Comparison of ENCODE assay signal across 2 cellular contexts in the genomic region with DNA sequence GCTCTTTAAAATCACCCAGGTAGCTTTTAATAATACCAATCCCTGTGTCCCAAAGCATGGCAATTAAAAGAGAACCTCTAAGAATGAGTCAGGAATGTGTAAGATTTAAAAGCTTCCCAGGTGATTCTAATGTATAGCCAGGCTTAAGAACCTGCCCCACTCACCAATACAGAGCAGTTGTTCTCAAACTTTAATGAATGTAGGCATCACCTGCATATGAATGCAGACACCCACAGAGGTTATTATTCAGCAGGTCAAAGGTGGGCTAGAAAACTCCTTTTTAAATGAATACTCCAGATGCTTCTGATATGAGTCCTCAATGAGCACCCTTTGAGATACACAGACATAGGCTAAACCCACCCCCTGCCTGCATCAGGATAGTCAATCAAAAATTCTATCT.
TF ChIP-seq lines count a peak whose summit lies in the region.

No MANE protein-coding gene starts in this region.

TF ChIP-seq in GM23338, 12 proteins besides CTCF, POLR2A, EP300 and RAD21 (continued from another document):
- TF ChIP-seq STAT1 (IDR thresholded peaks at IDR 0.05; ENCODE audit: unreplicated experiment) (no peak), EZH2 (IDR thresholded peaks at IDR 0.05; ENCODE audit: low read depth, unreplicated experiment) (no peak), EZH2phosphoT487 (IDR thresholded peaks at IDR 0.05; ENCODE audit: unreplicated experiment) (no peak), POLR2AphosphoS5 (IDR thresholded peaks at IDR 0.05; ENCODE audit: low read depth) (no peak), ZNF331 (CRISPR knock-in tag; IDR thresholded peaks at IDR 0.05; ENCODE audit: low read depth) (no peak), ZNF114 (CRISPR knock-in tag; IDR thresholded peaks at IDR 0.05) (no peak), JUNB (IDR thresholded peaks at IDR 0.05; ENCODE audit: unreplicated experiment) (no peak), CREB1 (CRISPR knock-in tag; IDR thresholded peaks at IDR 0.05; ENCODE audit: low read depth) (0 out of 2 replicates have a peak, but pooled peaks have one; percentile 20), NANOG (IDR thresholded peaks at IDR 0.05; ENCODE audit: borderline replicate concordance) (peak; percentile 80; the same call in 1 of the 2 replicates)
- TF ChIP-seq, protein P1, sequence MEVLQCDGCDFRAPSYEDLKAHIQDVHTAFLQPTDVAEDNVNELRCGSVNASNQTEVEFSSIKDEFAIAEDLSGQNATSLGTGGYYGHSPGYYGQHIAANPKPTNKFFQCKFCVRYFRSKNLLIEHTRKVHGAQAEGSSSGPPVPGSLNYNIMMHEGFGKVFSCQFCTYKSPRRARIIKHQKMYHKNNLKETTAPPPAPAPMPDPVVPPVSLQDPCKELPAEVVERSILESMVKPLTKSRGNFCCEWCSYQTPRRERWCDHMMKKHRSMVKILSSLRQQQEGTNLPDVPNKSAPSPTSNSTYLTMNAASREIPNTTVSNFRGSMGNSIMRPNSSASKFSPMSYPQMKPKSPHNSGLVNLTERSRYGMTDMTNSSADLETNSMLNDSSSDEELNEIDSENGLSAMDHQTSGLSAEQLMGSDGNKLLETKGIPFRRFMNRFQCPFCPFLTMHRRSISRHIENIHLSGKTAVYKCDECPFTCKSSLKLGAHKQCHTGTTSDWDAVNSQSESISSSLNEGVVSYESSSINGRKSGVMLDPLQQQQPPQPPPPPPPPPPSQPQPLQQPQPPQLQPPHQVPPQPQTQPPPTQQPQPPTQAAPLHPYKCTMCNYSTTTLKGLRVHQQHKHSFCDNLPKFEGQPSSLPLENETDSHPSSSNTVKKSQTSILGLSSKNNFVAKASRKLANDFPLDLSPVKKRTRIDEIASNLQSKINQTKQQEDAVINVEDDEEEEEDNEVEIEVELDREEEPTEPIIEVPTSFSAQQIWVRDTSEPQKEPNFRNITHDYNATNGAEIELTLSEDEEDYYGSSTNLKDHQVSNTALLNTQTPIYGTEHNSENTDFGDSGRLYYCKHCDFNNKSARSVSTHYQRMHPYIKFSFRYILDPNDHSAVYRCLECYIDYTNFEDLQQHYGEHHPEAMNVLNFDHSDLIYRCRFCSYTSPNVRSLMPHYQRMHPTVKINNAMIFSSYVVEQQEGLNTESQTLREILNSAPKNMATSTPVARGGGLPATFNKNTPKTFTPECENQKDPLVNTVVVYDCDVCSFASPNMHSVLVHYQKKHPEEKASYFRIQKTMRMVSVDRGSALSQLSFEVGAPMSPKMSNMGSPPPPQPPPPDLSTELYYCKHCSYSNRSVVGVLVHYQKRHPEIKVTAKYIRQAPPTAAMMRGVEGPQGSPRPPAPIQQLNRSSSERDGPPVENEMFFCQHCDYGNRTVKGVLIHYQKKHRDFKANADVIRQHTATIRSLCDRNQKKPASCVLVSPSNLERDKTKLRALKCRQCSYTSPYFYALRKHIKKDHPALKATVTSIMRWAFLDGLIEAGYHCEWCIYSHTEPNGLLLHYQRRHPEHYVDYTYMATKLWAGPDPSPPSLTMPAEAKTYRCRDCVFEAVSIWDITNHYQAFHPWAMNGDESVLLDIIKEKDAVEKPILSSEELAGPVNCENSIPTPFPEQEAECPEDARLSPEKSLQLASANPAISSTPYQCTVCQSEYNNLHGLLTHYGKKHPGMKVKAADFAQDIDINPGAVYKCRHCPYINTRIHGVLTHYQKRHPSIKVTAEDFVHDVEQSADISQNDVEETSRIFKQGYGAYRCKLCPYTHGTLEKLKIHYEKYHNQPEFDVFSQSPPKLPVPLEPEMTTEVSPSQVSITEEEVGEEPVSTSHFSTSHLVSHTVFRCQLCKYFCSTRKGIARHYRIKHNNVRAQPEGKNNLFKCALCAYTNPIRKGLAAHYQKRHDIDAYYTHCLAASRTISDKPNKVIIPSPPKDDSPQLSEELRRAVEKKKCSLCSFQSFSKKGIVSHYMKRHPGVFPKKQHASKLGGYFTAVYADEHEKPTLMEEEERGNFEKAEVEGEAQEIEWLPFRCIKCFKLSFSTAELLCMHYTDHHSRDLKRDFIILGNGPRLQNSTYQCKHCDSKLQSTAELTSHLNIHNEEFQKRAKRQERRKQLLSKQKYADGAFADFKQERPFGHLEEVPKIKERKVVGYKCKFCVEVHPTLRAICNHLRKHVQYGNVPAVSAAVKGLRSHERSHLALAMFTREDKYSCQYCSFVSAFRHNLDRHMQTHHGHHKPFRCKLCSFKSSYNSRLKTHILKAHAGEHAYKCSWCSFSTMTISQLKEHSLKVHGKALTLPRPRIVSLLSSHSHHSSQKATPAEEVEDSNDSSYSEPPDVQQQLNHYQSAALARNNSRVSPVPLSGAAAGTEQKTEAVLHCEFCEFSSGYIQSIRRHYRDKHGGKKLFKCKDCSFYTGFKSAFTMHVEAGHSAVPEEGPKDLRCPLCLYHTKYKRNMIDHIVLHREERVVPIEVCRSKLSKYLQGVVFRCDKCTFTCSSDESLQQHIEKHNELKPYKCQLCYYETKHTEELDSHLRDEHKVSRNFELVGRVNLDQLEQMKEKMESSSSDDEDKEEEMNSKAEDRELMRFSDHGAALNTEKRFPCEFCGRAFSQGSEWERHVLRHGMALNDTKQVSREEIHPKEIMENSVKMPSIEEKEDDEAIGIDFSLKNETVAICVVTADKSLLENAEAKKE (CRISPR knock-in tag; IDR thresholded peaks at IDR 0.05), result no peak; the same call in 1 of the 2 replicates
- TF ChIP-seq, protein P2, sequence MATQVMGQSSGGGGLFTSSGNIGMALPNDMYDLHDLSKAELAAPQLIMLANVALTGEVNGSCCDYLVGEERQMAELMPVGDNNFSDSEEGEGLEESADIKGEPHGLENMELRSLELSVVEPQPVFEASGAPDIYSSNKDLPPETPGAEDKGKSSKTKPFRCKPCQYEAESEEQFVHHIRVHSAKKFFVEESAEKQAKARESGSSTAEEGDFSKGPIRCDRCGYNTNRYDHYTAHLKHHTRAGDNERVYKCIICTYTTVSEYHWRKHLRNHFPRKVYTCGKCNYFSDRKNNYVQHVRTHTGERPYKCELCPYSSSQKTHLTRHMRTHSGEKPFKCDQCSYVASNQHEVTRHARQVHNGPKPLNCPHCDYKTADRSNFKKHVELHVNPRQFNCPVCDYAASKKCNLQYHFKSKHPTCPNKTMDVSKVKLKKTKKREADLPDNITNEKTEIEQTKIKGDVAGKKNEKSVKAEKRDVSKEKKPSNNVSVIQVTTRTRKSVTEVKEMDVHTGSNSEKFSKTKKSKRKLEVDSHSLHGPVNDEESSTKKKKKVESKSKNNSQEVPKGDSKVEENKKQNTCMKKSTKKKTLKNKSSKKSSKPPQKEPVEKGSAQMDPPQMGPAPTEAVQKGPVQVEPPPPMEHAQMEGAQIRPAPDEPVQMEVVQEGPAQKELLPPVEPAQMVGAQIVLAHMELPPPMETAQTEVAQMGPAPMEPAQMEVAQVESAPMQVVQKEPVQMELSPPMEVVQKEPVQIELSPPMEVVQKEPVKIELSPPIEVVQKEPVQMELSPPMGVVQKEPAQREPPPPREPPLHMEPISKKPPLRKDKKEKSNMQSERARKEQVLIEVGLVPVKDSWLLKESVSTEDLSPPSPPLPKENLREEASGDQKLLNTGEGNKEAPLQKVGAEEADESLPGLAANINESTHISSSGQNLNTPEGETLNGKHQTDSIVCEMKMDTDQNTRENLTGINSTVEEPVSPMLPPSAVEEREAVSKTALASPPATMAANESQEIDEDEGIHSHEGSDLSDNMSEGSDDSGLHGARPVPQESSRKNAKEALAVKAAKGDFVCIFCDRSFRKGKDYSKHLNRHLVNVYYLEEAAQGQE (IDR thresholded peaks at IDR 0.05; ENCODE audit: unreplicated experiment), result no peak

TF ChIP-seq in H1, 55 proteins besides CTCF, POLR2A, EP300 and RAD21 (continued from another document):
- TF ChIP-seq, protein P3, sequence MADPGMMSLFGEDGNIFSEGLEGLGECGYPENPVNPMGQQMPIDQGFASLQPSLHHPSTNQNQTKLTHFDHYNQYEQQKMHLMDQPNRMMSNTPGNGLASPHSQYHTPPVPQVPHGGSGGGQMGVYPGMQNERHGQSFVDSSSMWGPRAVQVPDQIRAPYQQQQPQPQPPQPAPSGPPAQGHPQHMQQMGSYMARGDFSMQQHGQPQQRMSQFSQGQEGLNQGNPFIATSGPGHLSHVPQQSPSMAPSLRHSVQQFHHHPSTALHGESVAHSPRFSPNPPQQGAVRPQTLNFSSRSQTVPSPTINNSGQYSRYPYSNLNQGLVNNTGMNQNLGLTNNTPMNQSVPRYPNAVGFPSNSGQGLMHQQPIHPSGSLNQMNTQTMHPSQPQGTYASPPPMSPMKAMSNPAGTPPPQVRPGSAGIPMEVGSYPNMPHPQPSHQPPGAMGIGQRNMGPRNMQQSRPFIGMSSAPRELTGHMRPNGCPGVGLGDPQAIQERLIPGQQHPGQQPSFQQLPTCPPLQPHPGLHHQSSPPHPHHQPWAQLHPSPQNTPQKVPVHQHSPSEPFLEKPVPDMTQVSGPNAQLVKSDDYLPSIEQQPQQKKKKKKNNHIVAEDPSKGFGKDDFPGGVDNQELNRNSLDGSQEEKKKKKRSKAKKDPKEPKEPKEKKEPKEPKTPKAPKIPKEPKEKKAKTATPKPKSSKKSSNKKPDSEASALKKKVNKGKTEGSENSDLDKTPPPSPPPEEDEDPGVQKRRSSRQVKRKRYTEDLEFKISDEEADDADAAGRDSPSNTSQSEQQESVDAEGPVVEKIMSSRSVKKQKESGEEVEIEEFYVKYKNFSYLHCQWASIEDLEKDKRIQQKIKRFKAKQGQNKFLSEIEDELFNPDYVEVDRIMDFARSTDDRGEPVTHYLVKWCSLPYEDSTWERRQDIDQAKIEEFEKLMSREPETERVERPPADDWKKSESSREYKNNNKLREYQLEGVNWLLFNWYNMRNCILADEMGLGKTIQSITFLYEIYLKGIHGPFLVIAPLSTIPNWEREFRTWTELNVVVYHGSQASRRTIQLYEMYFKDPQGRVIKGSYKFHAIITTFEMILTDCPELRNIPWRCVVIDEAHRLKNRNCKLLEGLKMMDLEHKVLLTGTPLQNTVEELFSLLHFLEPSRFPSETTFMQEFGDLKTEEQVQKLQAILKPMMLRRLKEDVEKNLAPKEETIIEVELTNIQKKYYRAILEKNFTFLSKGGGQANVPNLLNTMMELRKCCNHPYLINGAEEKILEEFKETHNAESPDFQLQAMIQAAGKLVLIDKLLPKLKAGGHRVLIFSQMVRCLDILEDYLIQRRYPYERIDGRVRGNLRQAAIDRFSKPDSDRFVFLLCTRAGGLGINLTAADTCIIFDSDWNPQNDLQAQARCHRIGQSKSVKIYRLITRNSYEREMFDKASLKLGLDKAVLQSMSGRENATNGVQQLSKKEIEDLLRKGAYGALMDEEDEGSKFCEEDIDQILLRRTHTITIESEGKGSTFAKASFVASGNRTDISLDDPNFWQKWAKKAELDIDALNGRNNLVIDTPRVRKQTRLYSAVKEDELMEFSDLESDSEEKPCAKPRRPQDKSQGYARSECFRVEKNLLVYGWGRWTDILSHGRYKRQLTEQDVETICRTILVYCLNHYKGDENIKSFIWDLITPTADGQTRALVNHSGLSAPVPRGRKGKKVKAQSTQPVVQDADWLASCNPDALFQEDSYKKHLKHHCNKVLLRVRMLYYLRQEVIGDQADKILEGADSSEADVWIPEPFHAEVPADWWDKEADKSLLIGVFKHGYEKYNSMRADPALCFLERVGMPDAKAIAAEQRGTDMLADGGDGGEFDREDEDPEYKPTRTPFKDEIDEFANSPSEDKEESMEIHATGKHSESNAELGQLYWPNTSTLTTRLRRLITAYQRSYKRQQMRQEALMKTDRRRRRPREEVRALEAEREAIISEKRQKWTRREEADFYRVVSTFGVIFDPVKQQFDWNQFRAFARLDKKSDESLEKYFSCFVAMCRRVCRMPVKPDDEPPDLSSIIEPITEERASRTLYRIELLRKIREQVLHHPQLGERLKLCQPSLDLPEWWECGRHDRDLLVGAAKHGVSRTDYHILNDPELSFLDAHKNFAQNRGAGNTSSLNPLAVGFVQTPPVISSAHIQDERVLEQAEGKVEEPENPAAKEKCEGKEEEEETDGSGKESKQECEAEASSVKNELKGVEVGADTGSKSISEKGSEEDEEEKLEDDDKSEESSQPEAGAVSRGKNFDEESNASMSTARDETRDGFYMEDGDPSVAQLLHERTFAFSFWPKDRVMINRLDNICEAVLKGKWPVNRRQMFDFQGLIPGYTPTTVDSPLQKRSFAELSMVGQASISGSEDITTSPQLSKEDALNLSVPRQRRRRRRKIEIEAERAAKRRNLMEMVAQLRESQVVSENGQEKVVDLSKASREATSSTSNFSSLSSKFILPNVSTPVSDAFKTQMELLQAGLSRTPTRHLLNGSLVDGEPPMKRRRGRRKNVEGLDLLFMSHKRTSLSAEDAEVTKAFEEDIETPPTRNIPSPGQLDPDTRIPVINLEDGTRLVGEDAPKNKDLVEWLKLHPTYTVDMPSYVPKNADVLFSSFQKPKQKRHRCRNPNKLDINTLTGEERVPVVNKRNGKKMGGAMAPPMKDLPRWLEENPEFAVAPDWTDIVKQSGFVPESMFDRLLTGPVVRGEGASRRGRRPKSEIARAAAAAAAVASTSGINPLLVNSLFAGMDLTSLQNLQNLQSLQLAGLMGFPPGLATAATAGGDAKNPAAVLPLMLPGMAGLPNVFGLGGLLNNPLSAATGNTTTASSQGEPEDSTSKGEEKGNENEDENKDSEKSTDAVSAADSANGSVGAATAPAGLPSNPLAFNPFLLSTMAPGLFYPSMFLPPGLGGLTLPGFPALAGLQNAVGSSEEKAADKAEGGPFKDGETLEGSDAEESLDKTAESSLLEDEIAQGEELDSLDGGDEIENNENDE (IDR thresholded peaks at IDR 0.05; ENCODE audit: insufficient replicate concordance, low read length), result peak; percentile 80
- peak; percentile 38 to 74; a peak in 2 of 4 replicates for TF ChIP-seq HDAC2 (IDR thresholded peaks at IDR 0.05; ENCODE audit: borderline replicate concordance in 1 of 2, low read depth in 2 of 2, low read length in 2 of 2)
- TF ChIP-seq NANOG (IDR thresholded peaks at IDR 0.05; ENCODE audit: insufficient read depth, low read depth, low read length, poor library complexity, severe bottlenecking), result peak; percentile 61
- no peak for TF ChIP-seq PHF8 (conservative IDR thresholded peaks at IDR 0.05; ENCODE audit: low read depth, low read length)
